Comparison of ENCODE assay signal across 1 cellular context in the genomic region with DNA sequence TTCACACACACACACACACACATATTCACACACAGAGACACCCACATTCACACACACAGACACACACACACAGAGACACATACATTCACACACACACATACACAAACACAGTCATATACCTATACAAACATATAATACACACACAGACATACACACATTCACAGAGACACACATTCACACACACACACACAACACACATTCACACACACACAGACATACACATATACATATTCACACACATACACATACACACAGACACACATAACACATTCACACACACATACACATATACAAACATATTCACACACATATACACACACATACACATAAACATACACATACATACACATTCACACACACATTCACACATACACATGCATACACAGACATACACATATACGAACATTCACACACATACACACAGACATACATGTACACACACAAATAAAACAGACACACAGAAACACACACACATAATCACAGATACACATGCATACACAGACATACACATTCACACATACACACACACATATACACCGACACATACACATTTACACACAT.
TF ChIP-seq lines count a peak whose summit lies in the region.

No MANE protein-coding gene starts in this region.

TF ChIP-seq in HEK293, 187 proteins besides CTCF, POLR2A, EP300 and RAD21 (continued from another document):
- TF ChIP-seq, protein P1, sequence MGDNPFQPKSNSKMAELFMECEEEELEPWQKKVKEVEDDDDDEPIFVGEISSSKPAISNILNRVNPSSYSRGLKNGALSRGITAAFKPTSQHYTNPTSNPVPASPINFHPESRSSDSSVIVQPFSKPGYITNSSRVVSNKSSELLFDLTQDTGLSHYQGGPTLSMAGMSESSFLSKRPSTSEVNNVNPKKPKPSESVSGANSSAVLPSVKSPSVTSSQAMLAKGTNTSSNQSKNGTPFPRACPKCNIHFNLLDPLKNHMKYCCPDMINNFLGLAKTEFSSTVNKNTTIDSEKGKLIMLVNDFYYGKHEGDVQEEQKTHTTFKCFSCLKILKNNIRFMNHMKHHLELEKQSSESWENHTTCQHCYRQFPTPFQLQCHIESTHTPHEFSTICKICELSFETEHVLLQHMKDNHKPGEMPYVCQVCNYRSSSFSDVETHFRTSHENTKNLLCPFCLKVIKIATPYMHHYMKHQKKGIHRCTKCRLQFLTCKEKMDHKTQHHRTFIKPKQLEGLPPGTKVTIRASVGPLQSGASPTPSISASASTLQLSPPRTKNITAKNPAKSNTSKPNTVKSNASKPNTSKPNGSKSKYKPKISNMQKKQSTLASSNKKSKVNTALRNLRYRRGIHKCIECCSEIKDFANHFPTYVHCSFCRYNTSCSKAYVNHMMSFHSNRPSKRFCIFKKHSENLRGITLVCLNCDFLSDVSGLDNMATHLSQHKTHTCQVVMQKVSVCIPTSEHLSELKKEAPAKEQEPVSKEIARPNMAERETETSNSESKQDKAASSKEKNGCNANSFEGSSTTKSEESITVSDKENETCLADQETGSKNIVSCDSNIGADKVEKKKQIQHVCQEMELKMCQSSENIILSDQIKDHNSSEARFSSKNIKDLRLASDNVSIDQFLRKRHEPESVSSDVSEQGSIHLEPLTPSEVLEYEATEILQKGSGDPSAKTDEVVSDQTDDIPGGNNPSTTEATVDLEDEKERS (tag by site-specific recombination; IDR thresholded peaks at IDR 0.05): no peak
- TF ChIP-seq ZNF16 (tag by site-specific recombination; IDR thresholded peaks at IDR 0.05; ENCODE audit: low read depth) (no peak), ZNF529 (tag by site-specific recombination; IDR thresholded peaks at IDR 0.05; ENCODE audit: insufficient replicate concordance) (no peak), ZNF549 (tag by site-specific recombination; IDR thresholded peaks at IDR 0.05) (no peak), ZNF394 (tag by site-specific recombination; IDR thresholded peaks at IDR 0.05; ENCODE audit: borderline replicate concordance) (no peak), ZNF501 (tag by site-specific recombination; IDR thresholded peaks at IDR 0.05) (no peak), ZNF114 (tag by site-specific recombination; IDR thresholded peaks at IDR 0.05) (0 out of 2 replicates have a peak, but pooled peaks have one; percentile 24), ZNF677 (tag by site-specific recombination; IDR thresholded peaks at IDR 0.05) (no peak), ZNF292 (tag by site-specific recombination; IDR thresholded peaks at IDR 0.05; ENCODE audit: borderline replicate concordance, low read depth) (no peak), ZNF121 (tag by site-specific recombination; IDR thresholded peaks at IDR 0.05) (no peak), ZNF366 (tag by site-specific recombination; conservative IDR thresholded peaks at IDR 0.05) (no peak), ZNF10 (tag by site-specific recombination; IDR thresholded peaks at IDR 0.05) (no peak), WT1 (tag by site-specific recombination; IDR thresholded peaks at IDR 0.05) (no peak), TRIM28 (IDR thresholded peaks at IDR 0.05; ENCODE audit: borderline replicate concordance, low read length) (no peak), ZSCAN16 (tag by site-specific recombination; IDR thresholded peaks at IDR 0.05) (no peak), ZNF416 (tag by site-specific recombination; IDR thresholded peaks at IDR 0.05) (no peak), ZNF670 (tag by site-specific recombination; IDR thresholded peaks at IDR 0.05; ENCODE audit: low read depth) (peak; percentile 91; the same call in 1 of the 2 replicates), ZNF530 (tag by site-specific recombination; IDR thresholded peaks at IDR 0.05; ENCODE audit: low read depth) (no peak), ZNF626 (tag by site-specific recombination; IDR thresholded peaks at IDR 0.05) (no peak), ZNF560 (tag by site-specific recombination; IDR thresholded peaks at IDR 0.05; ENCODE audit: borderline replicate concordance) (no peak), ZNF571 (tag by site-specific recombination; IDR thresholded peaks at IDR 0.05) (0 out of 2 replicates have a peak, but pooled peaks have one; percentile 12), ZNF138 (tag by site-specific recombination; IDR thresholded peaks at IDR 0.05; ENCODE audit: borderline replicate concordance) (no peak), ZNF211 (tag by site-specific recombination; IDR thresholded peaks at IDR 0.05; ENCODE audit: low read depth) (no peak), SP3 (tag by site-specific recombination; IDR thresholded peaks at IDR 0.05) (no peak), ZNF174 (tag by site-specific recombination; IDR thresholded peaks at IDR 0.05) (no peak), ZNF157 (tag by site-specific recombination; IDR thresholded peaks at IDR 0.05) (no peak), KLF1 (tag by site-specific recombination; IDR thresholded peaks at IDR 0.05) (0 out of 2 replicates have a peak, but pooled peaks have one; percentile 2), ZNF548 (tag by site-specific recombination; IDR thresholded peaks at IDR 0.05) (no peak), BCL11A (tag by site-specific recombination; IDR thresholded peaks at IDR 0.05; ENCODE audit: low read depth) (no peak), ZNF266 (tag by site-specific recombination; IDR thresholded peaks at IDR 0.05; ENCODE audit: low read depth) (peak; percentile 10; the same call in 1 of the 2 replicates), ZNF654 (tag by site-specific recombination; IDR thresholded peaks at IDR 0.05; ENCODE audit: low read depth) (no peak), ZNF433 (tag by site-specific recombination; IDR thresholded peaks at IDR 0.05; ENCODE audit: low read depth) (no peak), ZNF510 (tag by site-specific recombination; IDR thresholded peaks at IDR 0.05; ENCODE audit: insufficient replicate concordance) (no peak), ZNF133 (tag by site-specific recombination; IDR thresholded peaks at IDR 0.05) (no peak), ZFP69B (tag by site-specific recombination; IDR thresholded peaks at IDR 0.05) (no peak), ZNF658 (tag by site-specific recombination; IDR thresholded peaks at IDR 0.05) (no peak)
- TF ChIP-seq, protein P2, sequence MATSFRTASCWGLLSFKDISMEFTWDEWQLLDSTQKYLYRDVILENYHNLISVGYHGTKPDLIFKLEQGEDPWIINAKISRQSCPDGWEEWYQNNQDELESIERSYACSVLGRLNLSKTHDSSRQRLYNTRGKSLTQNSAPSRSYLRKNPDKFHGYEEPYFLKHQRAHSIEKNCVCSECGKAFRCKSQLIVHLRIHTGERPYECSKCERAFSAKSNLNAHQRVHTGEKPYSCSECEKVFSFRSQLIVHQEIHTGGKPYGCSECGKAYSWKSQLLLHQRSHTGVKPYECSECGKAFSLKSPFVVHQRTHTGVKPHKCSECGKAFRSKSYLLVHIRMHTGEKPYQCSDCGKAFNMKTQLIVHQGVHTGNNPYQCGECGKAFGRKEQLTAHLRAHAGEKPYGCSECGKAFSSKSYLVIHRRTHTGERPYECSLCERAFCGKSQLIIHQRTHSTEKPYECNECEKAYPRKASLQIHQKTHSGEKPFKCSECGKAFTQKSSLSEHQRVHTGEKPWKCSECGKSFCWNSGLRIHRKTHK (tag by site-specific recombination; IDR thresholded peaks at IDR 0.05): no peak
- TF ChIP-seq, protein P3, sequence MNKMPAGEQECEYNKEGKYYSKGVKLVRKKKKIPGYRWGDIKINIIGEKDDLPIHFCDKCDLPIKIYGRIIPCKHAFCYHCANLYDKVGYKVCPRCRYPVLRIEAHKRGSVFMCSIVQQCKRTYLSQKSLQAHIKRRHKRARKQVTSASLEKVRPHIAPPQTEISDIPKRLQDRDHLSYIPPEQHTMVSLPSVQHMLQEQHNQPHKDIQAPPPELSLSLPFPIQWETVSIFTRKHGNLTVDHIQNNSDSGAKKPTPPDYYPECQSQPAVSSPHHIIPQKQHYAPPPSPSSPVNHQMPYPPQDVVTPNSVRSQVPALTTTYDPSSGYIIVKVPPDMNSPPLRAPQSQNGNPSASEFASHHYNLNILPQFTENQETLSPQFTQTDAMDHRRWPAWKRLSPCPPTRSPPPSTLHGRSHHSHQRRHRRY (tag by site-specific recombination; IDR thresholded peaks at IDR 0.05): peak; percentile 31; the same call in 1 of the 2 replicates
- TF ChIP-seq, protein P4, sequence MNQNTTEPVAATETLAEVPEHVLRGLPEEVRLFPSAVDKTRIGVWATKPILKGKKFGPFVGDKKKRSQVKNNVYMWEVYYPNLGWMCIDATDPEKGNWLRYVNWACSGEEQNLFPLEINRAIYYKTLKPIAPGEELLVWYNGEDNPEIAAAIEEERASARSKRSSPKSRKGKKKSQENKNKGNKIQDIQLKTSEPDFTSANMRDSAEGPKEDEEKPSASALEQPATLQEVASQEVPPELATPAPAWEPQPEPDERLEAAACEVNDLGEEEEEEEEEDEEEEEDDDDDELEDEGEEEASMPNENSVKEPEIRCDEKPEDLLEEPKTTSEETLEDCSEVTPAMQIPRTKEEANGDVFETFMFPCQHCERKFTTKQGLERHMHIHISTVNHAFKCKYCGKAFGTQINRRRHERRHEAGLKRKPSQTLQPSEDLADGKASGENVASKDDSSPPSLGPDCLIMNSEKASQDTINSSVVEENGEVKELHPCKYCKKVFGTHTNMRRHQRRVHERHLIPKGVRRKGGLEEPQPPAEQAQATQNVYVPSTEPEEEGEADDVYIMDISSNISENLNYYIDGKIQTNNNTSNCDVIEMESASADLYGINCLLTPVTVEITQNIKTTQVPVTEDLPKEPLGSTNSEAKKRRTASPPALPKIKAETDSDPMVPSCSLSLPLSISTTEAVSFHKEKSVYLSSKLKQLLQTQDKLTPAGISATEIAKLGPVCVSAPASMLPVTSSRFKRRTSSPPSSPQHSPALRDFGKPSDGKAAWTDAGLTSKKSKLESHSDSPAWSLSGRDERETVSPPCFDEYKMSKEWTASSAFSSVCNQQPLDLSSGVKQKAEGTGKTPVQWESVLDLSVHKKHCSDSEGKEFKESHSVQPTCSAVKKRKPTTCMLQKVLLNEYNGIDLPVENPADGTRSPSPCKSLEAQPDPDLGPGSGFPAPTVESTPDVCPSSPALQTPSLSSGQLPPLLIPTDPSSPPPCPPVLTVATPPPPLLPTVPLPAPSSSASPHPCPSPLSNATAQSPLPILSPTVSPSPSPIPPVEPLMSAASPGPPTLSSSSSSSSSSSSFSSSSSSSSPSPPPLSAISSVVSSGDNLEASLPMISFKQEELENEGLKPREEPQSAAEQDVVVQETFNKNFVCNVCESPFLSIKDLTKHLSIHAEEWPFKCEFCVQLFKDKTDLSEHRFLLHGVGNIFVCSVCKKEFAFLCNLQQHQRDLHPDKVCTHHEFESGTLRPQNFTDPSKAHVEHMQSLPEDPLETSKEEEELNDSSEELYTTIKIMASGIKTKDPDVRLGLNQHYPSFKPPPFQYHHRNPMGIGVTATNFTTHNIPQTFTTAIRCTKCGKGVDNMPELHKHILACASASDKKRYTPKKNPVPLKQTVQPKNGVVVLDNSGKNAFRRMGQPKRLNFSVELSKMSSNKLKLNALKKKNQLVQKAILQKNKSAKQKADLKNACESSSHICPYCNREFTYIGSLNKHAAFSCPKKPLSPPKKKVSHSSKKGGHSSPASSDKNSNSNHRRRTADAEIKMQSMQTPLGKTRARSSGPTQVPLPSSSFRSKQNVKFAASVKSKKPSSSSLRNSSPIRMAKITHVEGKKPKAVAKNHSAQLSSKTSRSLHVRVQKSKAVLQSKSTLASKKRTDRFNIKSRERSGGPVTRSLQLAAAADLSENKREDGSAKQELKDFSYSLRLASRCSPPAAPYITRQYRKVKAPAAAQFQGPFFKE (tag by site-specific recombination; IDR thresholded peaks at IDR 0.05; ENCODE audit: borderline replicate concordance): no peak
- TF ChIP-seq, protein P5, sequence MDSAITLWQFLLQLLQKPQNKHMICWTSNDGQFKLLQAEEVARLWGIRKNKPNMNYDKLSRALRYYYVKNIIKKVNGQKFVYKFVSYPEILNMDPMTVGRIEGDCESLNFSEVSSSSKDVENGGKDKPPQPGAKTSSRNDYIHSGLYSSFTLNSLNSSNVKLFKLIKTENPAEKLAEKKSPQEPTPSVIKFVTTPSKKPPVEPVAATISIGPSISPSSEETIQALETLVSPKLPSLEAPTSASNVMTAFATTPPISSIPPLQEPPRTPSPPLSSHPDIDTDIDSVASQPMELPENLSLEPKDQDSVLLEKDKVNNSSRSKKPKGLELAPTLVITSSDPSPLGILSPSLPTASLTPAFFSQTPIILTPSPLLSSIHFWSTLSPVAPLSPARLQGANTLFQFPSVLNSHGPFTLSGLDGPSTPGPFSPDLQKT (IDR thresholded peaks at IDR 0.05; ENCODE audit: borderline replicate concordance, low read depth, low read length): no peak
- TF ChIP-seq, protein P6, sequence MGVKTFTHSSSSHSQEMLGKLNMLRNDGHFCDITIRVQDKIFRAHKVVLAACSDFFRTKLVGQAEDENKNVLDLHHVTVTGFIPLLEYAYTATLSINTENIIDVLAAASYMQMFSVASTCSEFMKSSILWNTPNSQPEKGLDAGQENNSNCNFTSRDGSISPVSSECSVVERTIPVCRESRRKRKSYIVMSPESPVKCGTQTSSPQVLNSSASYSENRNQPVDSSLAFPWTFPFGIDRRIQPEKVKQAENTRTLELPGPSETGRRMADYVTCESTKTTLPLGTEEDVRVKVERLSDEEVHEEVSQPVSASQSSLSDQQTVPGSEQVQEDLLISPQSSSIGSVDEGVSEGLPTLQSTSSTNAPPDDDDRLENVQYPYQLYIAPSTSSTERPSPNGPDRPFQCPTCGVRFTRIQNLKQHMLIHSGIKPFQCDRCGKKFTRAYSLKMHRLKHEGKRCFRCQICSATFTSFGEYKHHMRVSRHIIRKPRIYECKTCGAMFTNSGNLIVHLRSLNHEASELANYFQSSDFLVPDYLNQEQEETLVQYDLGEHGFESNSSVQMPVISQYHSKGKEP (tag by site-specific recombination; IDR thresholded peaks at IDR 0.05): no peak
- TF ChIP-seq, protein P7, sequence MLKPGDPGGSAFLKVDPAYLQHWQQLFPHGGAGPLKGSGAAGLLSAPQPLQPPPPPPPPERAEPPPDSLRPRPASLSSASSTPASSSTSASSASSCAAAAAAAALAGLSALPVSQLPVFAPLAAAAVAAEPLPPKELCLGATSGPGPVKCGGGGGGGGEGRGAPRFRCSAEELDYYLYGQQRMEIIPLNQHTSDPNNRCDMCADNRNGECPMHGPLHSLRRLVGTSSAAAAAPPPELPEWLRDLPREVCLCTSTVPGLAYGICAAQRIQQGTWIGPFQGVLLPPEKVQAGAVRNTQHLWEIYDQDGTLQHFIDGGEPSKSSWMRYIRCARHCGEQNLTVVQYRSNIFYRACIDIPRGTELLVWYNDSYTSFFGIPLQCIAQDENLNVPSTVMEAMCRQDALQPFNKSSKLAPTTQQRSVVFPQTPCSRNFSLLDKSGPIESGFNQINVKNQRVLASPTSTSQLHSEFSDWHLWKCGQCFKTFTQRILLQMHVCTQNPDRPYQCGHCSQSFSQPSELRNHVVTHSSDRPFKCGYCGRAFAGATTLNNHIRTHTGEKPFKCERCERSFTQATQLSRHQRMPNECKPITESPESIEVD (tag by site-specific recombination; IDR thresholded peaks at IDR 0.05): no peak
